In the genomic region with DNA sequence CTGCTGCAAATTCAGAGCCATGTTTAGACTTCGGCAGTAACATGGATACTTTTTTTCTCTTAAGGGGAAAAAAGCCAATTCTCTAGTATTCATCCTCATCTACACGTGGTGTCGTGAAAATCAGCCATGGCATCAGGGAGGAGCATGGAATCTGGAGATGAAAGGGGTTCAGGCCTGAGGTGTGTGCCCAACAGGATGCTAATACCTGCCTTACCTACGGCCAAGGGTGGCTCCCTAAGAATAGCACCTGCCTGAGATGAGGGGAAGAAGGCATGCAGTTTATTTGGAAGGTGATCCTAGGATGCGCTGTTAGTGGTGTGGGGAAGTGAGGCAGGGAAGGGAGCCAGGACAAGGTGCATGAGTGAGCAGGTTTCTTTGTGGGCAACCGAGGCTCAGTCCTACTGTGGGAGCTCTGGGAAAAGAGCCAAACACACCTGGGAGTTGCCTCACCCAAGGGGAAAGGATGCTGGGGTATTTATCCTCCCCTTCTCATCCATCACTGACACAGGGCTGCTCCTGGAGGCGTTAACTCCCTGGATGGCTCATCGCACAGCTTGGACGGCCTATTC, we compare ENCODE assay signal across 1 cellular context.
TF ChIP-seq lines count a peak whose summit lies in the region.

No MANE protein-coding gene starts in this region.

TF ChIP-seq in WTC11, 78 proteins besides CTCF, POLR2A, EP300 and RAD21 (continued from another document):
- no peak for TF ChIP-seq CDX4 (CRISPR knock-in tag; IDR thresholded peaks at IDR 0.05; ENCODE audit: borderline replicate concordance)
- TF ChIP-seq KAT7 (CRISPR knock-in tag; IDR thresholded peaks at IDR 0.05; ENCODE audit: borderline replicate concordance): no peak
- TF ChIP-seq, protein P1, sequence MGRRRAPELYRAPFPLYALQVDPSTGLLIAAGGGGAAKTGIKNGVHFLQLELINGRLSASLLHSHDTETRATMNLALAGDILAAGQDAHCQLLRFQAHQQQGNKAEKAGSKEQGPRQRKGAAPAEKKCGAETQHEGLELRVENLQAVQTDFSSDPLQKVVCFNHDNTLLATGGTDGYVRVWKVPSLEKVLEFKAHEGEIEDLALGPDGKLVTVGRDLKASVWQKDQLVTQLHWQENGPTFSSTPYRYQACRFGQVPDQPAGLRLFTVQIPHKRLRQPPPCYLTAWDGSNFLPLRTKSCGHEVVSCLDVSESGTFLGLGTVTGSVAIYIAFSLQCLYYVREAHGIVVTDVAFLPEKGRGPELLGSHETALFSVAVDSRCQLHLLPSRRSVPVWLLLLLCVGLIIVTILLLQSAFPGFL (CRISPR knock-in tag; IDR thresholded peaks at IDR 0.05; ENCODE audit: borderline replicate concordance): no peak
- no peak for TF ChIP-seq ZNF263 (CRISPR knock-in tag; IDR thresholded peaks at IDR 0.05; ENCODE audit: low read depth)
- TF ChIP-seq SMAD3 (CRISPR knock-in tag; IDR thresholded peaks at IDR 0.05; ENCODE audit: borderline replicate concordance): no peak
- TF ChIP-seq MXD4 (CRISPR knock-in tag; IDR thresholded peaks at IDR 0.05; ENCODE audit: borderline replicate concordance): no peak
- TF ChIP-seq RELA (CRISPR knock-in tag; IDR thresholded peaks at IDR 0.05; ENCODE audit: borderline replicate concordance): no peak
- TF ChIP-seq ZNF416 (CRISPR knock-in tag; IDR thresholded peaks at IDR 0.05): no peak
- no peak for TF ChIP-seq USF2 (CRISPR knock-in tag; IDR thresholded peaks at IDR 0.05)
- no peak for TF ChIP-seq GTF2I (CRISPR knock-in tag; conservative IDR thresholded peaks at IDR 0.05)
- TF ChIP-seq, protein P2, sequence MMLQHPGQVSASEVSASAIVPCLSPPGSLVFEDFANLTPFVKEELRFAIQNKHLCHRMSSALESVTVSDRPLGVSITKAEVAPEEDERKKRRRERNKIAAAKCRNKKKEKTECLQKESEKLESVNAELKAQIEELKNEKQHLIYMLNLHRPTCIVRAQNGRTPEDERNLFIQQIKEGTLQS (CRISPR knock-in tag; conservative IDR thresholded peaks at IDR 0.05): no peak
